In genomic region chr22:48954781-48955311, GRCh38 we compare ENCODE assay signal across 20 cellular contexts.
DNase-seq lines count a peak whose midpoint lies in the region; ATAC-seq and TF ChIP-seq lines count a peak whose summit lies in the region.
"Had no signal": no experiment of that assay in that cellular context is flagged by ENCODE, and none has a peak within 500 bp of the region (broad histone marks: within the 10 kb centered on the region; RNA-seq: fewer than 3 reads in every experiment).

No MANE protein-coding gene starts in this region.

- H3K4me1 ChIP-seq in endodermal cell (ENCODE audit: control insufficient read depth, insufficient read depth, low read length) = no peaks in the 10 kb centered on the region
- H3K4me1 ChIP-seq in PC-9 (replicated peaks; ENCODE audit: insufficient read depth) = no peaks in the 10 kb centered on the region
- H3K4me1 ChIP-seq: ascending aorta, foreskin keratinocyte, sigmoid colon had no signal

- H4K20me1 ChIP-seq in PC-9 (ENCODE audit: insufficient read depth) = peaks cover 3% of the 10 kb centered on the region; the same call in 1 of the 2 replicates

- H3K9me3 ChIP-seq in endodermal cell (ENCODE audit: control insufficient read depth, low read length) (no peaks in the 10 kb centered on the region), PC-9 (ENCODE audit: insufficient read depth, low read depth) (no peaks in the 10 kb centered on the region)
- H3K9me3 ChIP-seq: ascending aorta, neutrophil, sigmoid colon had no signal

- TF ChIP-seq CTCF in endodermal cell (conservative IDR thresholded peaks at IDR 0.05) (peak; percentile 11), osteocyte (IDR thresholded peaks at IDR 0.05) (no peak), PC-9 (conservative IDR thresholded peaks at IDR 0.05) (no peak), endothelial cell (IDR thresholded peaks at IDR 0.05; ENCODE audit: unreplicated experiment) (no peak)

- H3K27me3 Mint-ChIP-seq in endodermal cell (ENCODE audit: insufficient read depth) (peaks cover 4% of the 10 kb centered on the region), osteocyte (ENCODE audit: unreplicated experiment) (no peaks in the 10 kb centered on the region), endothelial cell (ENCODE audit: unreplicated experiment) (peaks cover 1% of the 10 kb centered on the region)

- H2AFZ ChIP-seq in PC-9 = no peak overlapping the region

- H3K27me3 ChIP-seq in endodermal cell (ENCODE audit: control insufficient read depth, insufficient read depth, low read length, poor library complexity, severe bottlenecking) = no peaks in the 10 kb centered on the region
- peaks cover 75% of the 10 kb centered on the region for H3K27me3 ChIP-seq in PC-9 (ENCODE audit: insufficient read depth, low read depth)
- H3K27me3 ChIP-seq: ascending aorta, foreskin keratinocyte, neutrophil had no signal

- H3K9ac ChIP-seq in endodermal cell (ENCODE audit: extremely low read depth, low read length, poor library complexity, severe bottlenecking) = no peak overlapping the region

- H3K4me3 Mint-ChIP-seq in endodermal cell (no peak overlapping the region), osteocyte (ENCODE audit: unreplicated experiment) (no peak overlapping the region), endothelial cell (ENCODE audit: unreplicated experiment) (no peak overlapping the region)
- H3K4me3 Mint-ChIP-seq: T-helper 2 cell treated with Interferon-gamma antibody and Interleukin-4, amounts not matched to agents 5 μg/mL and 100 μg/mL, for 36 hours had no signal

- no peak for ATAC-seq in HG03520 (IDR thresholded peaks at IDR 0.05; ENCODE audit: unreplicated experiment)
- ATAC-seq: foreskin keratinocyte had no signal

- 91 to 92% methylated on average over 12 to 16 of the region's 16 CpGs for whole genome bisulfite sequencing in endodermal cell (ENCODE audit: insufficient coverage in 1 of 2, insufficient read length in 1 of 2), 2 experiments

- H3K9me3 Mint-ChIP-seq in endodermal cell (no peaks in the 10 kb centered on the region), osteocyte (ENCODE audit: unreplicated experiment) (peaks cover 9% of the 10 kb centered on the region), endothelial cell (ENCODE audit: unreplicated experiment) (no peaks in the 10 kb centered on the region)

- POLR2A ChIA-PET in PC-9 (lab: Charles Lee; ENCODE audit: unreplicated experiment) = no interaction called here

- no peaks in the 10 kb centered on the region for H3K9me2 ChIP-seq in PC-9 (ENCODE audit: insufficient read depth)

- BruUV-seq in PC-9 (replicated peaks; lab: Mats Ljungman, UMichigan) = no TSS peak

- H3K27ac ChIP-seq in endodermal cell (ENCODE audit: low read depth, low read length) (no peak overlapping the region), PC-9 (no peak overlapping the region)
- H3K27ac ChIP-seq: ascending aorta, foreskin keratinocyte, neutrophil, sigmoid colon had no signal

- H3K4me1 Mint-ChIP-seq in endodermal cell = no peaks in the 10 kb centered on the region
- H3K4me1 Mint-ChIP-seq in osteocyte (ENCODE audit: unreplicated experiment) = no peaks in the 10 kb centered on the region
- H3K4me1 Mint-ChIP-seq in endothelial cell (ENCODE audit: unreplicated experiment) = no peaks in the 10 kb centered on the region

- peak; percentile 41 for DNase-seq in AG20443 (ENCODE audit: low spot score)
- peak; percentile 74 for DNase-seq in Daoy (ENCODE audit: low read depth)
- DNase-seq in endodermal cell = peak; percentile 40
- DNase-seq in osteocyte (ENCODE audit: extremely low spot score, unreplicated experiment) = peak; percentile 79
- no peak for DNase-seq in COLO829 (ENCODE audit: low spot score)
- no peak for DNase-seq in PC-9
- DNase-seq in endothelial cell (ENCODE audit: low spot score) = no peak
- DNase-seq: activated CD4-positive, CD25-positive, alpha-beta regulatory T cell; activated naive CD4-positive, alpha-beta T cell treated with Interleukin-2 at 50 U/mL for 16 hours; AML-193; foreskin keratinocyte; KG1; midbrain; NCI-H2029 treated with DMSO at 0.1 percent for 48 hours; NCI-H748 treated with DMSO at 0.1 percent for 48 hours; sigmoid colon had no signal

- H3K79me2 ChIP-seq in PC-9 (ENCODE audit: low read depth) = no peaks in the 10 kb centered on the region

- H3K27ac Mint-ChIP-seq in endodermal cell (no peak overlapping the region), osteocyte (ENCODE audit: unreplicated experiment) (no peak overlapping the region), endothelial cell (ENCODE audit: unreplicated experiment) (no peak overlapping the region)
- H3K27ac Mint-ChIP-seq: T-helper 2 cell treated with Interferon-gamma antibody and Interleukin-4, amounts not matched to agents 5 μg/mL and 100 μg/mL, for 36 hours had no signal

- H3K36me3 Mint-ChIP-seq in endodermal cell (ENCODE audit: low read depth) (no peaks in the 10 kb centered on the region), osteocyte (ENCODE audit: unreplicated experiment) (no peaks in the 10 kb centered on the region), endothelial cell (ENCODE audit: low read depth, unreplicated experiment) (peaks cover 3% of the 10 kb centered on the region)

- no peak overlapping the region for H3K4me2 ChIP-seq in PC-9

- CTCF ChIA-PET in PC-9 (lab: Charles Lee) = no interaction called here

- H3K36me3 ChIP-seq in endodermal cell (ENCODE audit: control insufficient read depth, insufficient read depth, low read length) (no peaks in the 10 kb centered on the region), PC-9 (ENCODE audit: low read depth) (no peaks in the 10 kb centered on the region)
- H3K36me3 ChIP-seq: ascending aorta, neutrophil, sigmoid colon had no signal

- H3F3A ChIP-seq in PC-9 (ENCODE audit: insufficient read depth, low read depth) = no peaks in the 10 kb centered on the region

- intact Hi-C loops in PC-9 (cut with micrococcal nuclease; ENCODE audit: unreplicated experiment) = no loop called here

- H3K4me3 ChIP-seq in endodermal cell (ENCODE audit: low read length) (no peak overlapping the region), PC-9 (no peak overlapping the region)
- H3K4me3 ChIP-seq: ascending aorta, sigmoid colon had no signal

Comparison
In these comparisons a context has a peak if more than half of its experiments do, and no peak if none do; other contexts are left out.
1. DNase-seq: peak in AG20443 (single experiment), Daoy (single experiment), endodermal cell (single experiment) and osteocyte (single experiment); none in COLO829 (single experiment), PC-9 (0 of 2) and endothelial cell (single experiment).